ENCODE assay signal across 8 cellular contexts in the genomic region with DNA sequence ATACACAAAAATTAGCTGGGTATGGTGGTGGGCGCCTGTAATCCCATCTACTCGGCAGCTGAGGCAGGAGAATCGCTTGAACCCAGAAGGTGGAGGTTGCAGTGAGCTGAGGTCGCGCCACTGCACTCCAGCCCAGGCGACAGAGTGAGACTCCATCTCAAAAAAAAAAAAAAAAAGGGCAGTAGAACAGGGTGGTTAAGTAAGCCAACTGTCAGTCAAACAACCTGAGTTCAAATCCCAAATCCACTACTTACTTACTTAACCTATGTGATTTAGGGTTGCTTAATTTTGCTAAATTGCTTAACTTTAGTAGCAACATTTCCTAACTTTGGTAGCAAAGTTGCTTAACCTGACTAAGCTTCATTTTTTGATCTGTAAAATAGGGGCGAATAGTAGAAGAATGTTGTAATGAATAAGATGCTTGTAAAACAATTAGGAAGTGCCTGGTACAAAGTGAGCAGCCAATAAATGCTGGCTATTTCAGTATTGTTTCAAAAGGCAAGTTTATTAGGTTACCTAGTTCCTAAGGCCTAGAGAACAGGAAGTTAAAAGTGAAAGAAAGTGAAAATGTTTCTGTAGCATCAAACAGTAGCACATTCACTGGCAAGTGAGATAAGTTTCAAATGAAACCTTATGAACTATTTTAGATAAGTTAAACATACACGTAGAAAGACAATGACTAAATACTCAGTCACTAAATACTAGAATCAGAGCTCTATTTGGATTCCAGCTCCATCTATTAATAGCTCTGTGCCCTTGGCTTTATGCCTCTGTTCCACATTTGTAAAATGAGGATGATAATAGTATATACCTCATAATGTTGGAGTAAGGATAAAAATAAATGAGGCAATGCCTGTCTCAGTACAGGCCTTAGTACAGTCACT.
DNase-seq lines count a peak whose midpoint lies in the region; ATAC-seq lines count a peak whose summit lies in the region.

No MANE protein-coding gene starts in this region.

- in situ Hi-C loops in HAP-1 (cut with MboI; ENCODE audit: low sequenced_read_pairs) = no loop called here

- H3K36me3 Mint-ChIP-seq in CD4-positive, alpha-beta memory T cell = peaks cover 0 to 3% of the 10 kb centered on the region in 2 donors
- H3K36me3 Mint-ChIP-seq in dendritic cell treated with granulocyte-macrophage colony-stimulating factor and Interleukin-4, amounts not matched to agents 40 ng/mL and 50 ng/mL, for 4 days (ENCODE audit: low read depth) = no peaks in the 10 kb centered on the region

- H3K27me3 Mint-ChIP-seq in CD4-positive, alpha-beta memory T cell = no peaks in the 10 kb centered on the region
- no peaks in the 10 kb centered on the region for H3K27me3 Mint-ChIP-seq in dendritic cell treated with granulocyte-macrophage colony-stimulating factor and Interleukin-4, amounts not matched to agents 40 ng/mL and 50 ng/mL, for 4 days

- DNase-seq in CD4-positive, alpha-beta memory T cell = peak in 4 of 5 donors; percentile 15 to 24 (median 17)
- peak; percentile 59 for DNase-seq in M059J (ENCODE audit: low read depth)
- peak; percentile 67 for DNase-seq in renal cortical epithelial cell (ENCODE audit: low read depth)
- no peak for DNase-seq in GDM1 (lab: John Stamatoyannopoulos, UW)
- no peak for DNase-seq in HAP-1 (ENCODE audit: low spot score in 2 of 2)

- H3K9me3 ChIP-seq in CD4-positive, alpha-beta memory T cell (ENCODE audit: control insufficient read depth in 1 of 2, low read length in 2 of 2) = no peaks in the 10 kb centered on the region
- no peaks in the 10 kb centered on the region for H3K9me3 ChIP-seq in HAP-1

- H3K4me1 ChIP-seq in CD4-positive, alpha-beta memory T cell (ENCODE audit: insufficient read depth, low read length) = peaks cover 13% of the 10 kb centered on the region
- H3K4me1 ChIP-seq in HAP-1 = no peaks in the 10 kb centered on the region; the same call in 1 of the 2 replicates

- peak; percentile 89 for ATAC-seq in GM21367 (IDR thresholded peaks at IDR 0.05; ENCODE audit: unreplicated experiment)
- ATAC-seq in HG02884 (IDR thresholded peaks at IDR 0.05; ENCODE audit: unreplicated experiment) = no peak

- POLR2A ChIA-PET in CD4-positive, alpha-beta memory T cell (lab: Charles Lee; ENCODE audit: partially characterized antibody) = no interaction called here

- H3K4me3 ChIP-seq in CD4-positive, alpha-beta memory T cell (ENCODE audit: low read length in 2 of 2) = peak overlapping the region in 1 of 2 donors; percentile 27
- no peak overlapping the region for H3K4me3 ChIP-seq in HAP-1

- H3K27me3 ChIP-seq in CD4-positive, alpha-beta memory T cell (ENCODE audit: insufficient read depth, low read length) = no peaks in the 10 kb centered on the region
- H3K27me3 ChIP-seq in HAP-1 (ENCODE audit: low read depth) = no peaks in the 10 kb centered on the region

- H3K36me3 ChIP-seq in CD4-positive, alpha-beta memory T cell (ENCODE audit: insufficient read depth, low read length) = no peaks in the 10 kb centered on the region
- no peaks in the 10 kb centered on the region for H3K36me3 ChIP-seq in HAP-1 (replicated peaks)

- H3K27ac ChIP-seq in CD4-positive, alpha-beta memory T cell (ENCODE audit: low read depth, low read length) = no peak overlapping the region

- peaks cover 13 to 27% (median 14%) of the 10 kb centered on the region in 4 donors for H3K4me1 Mint-ChIP-seq in CD4-positive, alpha-beta memory T cell
- H3K4me1 Mint-ChIP-seq in dendritic cell treated with granulocyte-macrophage colony-stimulating factor and Interleukin-4, amounts not matched to agents 40 ng/mL and 50 ng/mL, for 4 days (ENCODE audit: low read depth) = peaks cover 17% of the 10 kb centered on the region

- H3K4me3 Mint-ChIP-seq in CD4-positive, alpha-beta memory T cell = peak overlapping the region in 7 of 8 donors; percentile 25 to 75 (median 52)
- H3K4me3 Mint-ChIP-seq in dendritic cell treated with granulocyte-macrophage colony-stimulating factor and Interleukin-4, amounts not matched to agents 40 ng/mL and 50 ng/mL, for 4 days = peak overlapping the region; percentile 4

- CTCF ChIA-PET in CD4-positive, alpha-beta memory T cell (lab: Charles Lee; ENCODE audit: partially characterized antibody) = interaction anchor here (0.7 kb wide), 1 partner anchor 68 kb away, joined by 4 read pairs; no protein-coding TSS in a partner anchor

- intact Hi-C loops in CD4-positive, alpha-beta memory T cell (cut with micrococcal nuclease) = loop anchor here (5.0 kb wide), 1 partner anchor 116 kb away; a partner anchor contains a TSS
- intact Hi-C loops in dendritic cell treated with granulocyte-macrophage colony-stimulating factor and Interleukin-4, amounts not matched to agents 40 ng/mL and 50 ng/mL, for 4 days (cut with micrococcal nuclease) = no loop called here

- peak overlapping the region; percentile 62 to 93 (median 87) for H3K27ac Mint-ChIP-seq in CD4-positive, alpha-beta memory T cell
- no peak overlapping the region for H3K27ac Mint-ChIP-seq in dendritic cell treated with granulocyte-macrophage colony-stimulating factor and Interleukin-4, amounts not matched to agents 40 ng/mL and 50 ng/mL, for 4 days

- H3K9me3 Mint-ChIP-seq in CD4-positive, alpha-beta memory T cell = no peaks in the 10 kb centered on the region
- no peaks in the 10 kb centered on the region for H3K9me3 Mint-ChIP-seq in dendritic cell treated with granulocyte-macrophage colony-stimulating factor and Interleukin-4, amounts not matched to agents 40 ng/mL and 50 ng/mL, for 4 days

Comparison
In these comparisons a context has a peak if more than half of its experiments do, and no peak if none do; other contexts are left out.
1. DNase-seq: peak in CD4-positive, alpha-beta memory T cell (4 of 5), M059J (single experiment) and renal cortical epithelial cell (single experiment); none in GDM1 (single experiment) and HAP-1 (0 of 2).